ENCODE assay signal across 10 cellular contexts in the genomic region with DNA sequence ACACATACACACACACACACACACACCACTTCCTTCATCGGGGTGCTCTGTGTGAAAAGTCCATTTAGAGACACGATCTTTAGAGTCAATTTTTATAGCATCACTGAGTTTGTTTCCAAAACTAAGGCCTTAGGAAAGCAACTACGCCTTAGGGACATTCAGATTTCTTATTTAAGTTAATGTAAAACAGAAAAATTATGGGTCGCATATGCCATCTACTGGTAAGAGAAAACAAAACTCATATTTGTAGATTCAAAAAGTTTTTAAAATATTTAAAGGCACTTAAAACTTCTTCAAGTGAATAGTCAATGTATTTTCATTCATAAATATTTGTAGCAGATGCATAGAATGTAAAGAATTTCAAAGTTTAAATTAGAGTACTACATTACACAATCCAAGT.
DNase-seq lines count a peak whose midpoint lies in the region; ATAC-seq and TF ChIP-seq lines count a peak whose summit lies in the region.
"Had no signal": no experiment of that assay in that cellular context is flagged by ENCODE, and none has a peak within 500 bp of the region (broad histone marks: within the 10 kb centered on the region; RNA-seq: fewer than 3 reads in every experiment).

No MANE protein-coding gene starts in this region.

- TF ChIP-seq POLR2A in adrenal gland (IDR thresholded peaks at IDR 0.05): no peak

- H3K4me1 ChIP-seq in adrenal gland (replicated peaks in 1 of 2) (peaks cover 8 to 18% of the 10 kb centered on the region in 2 donors), left lung (peaks cover 0 to 12% of the 10 kb centered on the region in 2 donors)

- no peak for TF ChIP-seq EP300 in Ishikawa (IDR thresholded peaks at IDR 0.05; ENCODE audit: borderline replicate concordance)

- H3K36me3 ChIP-seq in adrenal gland (replicated peaks in 1 of 2) (no peaks in the 10 kb centered on the region), left lung (no peaks in the 10 kb centered on the region)

- ATAC-seq in left lung (peak; percentile 38), HG03175 (IDR thresholded peaks at IDR 0.05; ENCODE audit: unreplicated experiment) (no peak), HG02798 (IDR thresholded peaks at IDR 0.05; ENCODE audit: poor library complexity, unreplicated experiment) (no peak)
- ATAC-seq: right cardiac atrium had no signal

- H3K9me3 ChIP-seq in adrenal gland (replicated peaks in 1 of 3) (no peaks in the 10 kb centered on the region), left lung (no peaks in the 10 kb centered on the region)

- POLR2A ChIA-PET in GM10248 (lab: Yijun Ruan, JAX): no interaction called here

- no peaks in the 10 kb centered on the region for H3K27me3 ChIP-seq in adrenal gland
- no peaks in the 10 kb centered on the region for H3K27me3 ChIP-seq in left lung

- CTCF ChIA-PET in GM10248 (lab: Yijun Ruan, JAX): interaction anchor here (2.0 kb wide), 1 partner anchor 11 kb away, joined by 7 read pairs; no protein-coding TSS in a partner anchor

- TF ChIP-seq CTCF in AG09319 (IDR thresholded peaks at IDR 0.05; ENCODE audit: low read depth, low read length) (peak; percentile 31), adrenal gland (IDR thresholded peaks at IDR 0.05) (peak in 5 of 6 experiments; percentile 31 to 50 (median 39)), left lung (IDR thresholded peaks at IDR 0.05) (peak in 1 of 2 donors; percentile 31), GM10248 (IDR thresholded peaks at IDR 0.05; ENCODE audit: control extremely low read depth, extremely low read depth, low read depth, missing control alignments) (no peak)

- intact Hi-C loops in adrenal gland (cut with DNase I) (no loop called here), left lung (cut with DNase I) (no loop called here)

- H3K4me3 ChIP-seq in adrenal gland: no peak overlapping the region
- no peak overlapping the region for H3K4me3 ChIP-seq in left lung

- TF ChIP-seq RAD21 in Ishikawa (IDR thresholded peaks at IDR 0.05; ENCODE audit: low read depth): peak; percentile 16; the same call in 1 of the 2 replicates

- WGBS in adrenal gland, 4 donors: 48 to 62% (median 57%) methylated on average over 4 of the region's 4 CpGs

- H3K27ac ChIP-seq in adrenal gland (no peak overlapping the region), left lung (no peak overlapping the region)

- DNase-seq in AG09319 (ENCODE audit: extremely low read depth, low read depth) (no peak), adrenal gland (no peak), left lung (no peak), GM10248 (ENCODE audit: extremely low spot score) (no peak)
- no peak for DNase-seq in stimulated activated CD4-positive, alpha-beta T cell treated with anti-CD3 and anti-CD28 coated beads, Interleukin-2, amount 100 ng/mL, for 24 hours
- DNase-seq: activated T-cell treated with anti-CD3 and anti-CD28 coated beads, Interleukin-2, amount 50 U/mL, for 1 hour; right cardiac atrium had no signal

TF ChIP-seq in Ishikawa, 13 proteins besides CTCF, POLR2A, EP300 and RAD21:
- TF ChIP-seq NFIC (IDR thresholded peaks at IDR 0.05) (no peak), ZBTB7A (IDR thresholded peaks at IDR 0.05; ENCODE audit: low read depth) (no peak), TCF12 (IDR thresholded peaks at IDR 0.05; ENCODE audit: low read depth) (no peak)
